In the genomic region with DNA sequence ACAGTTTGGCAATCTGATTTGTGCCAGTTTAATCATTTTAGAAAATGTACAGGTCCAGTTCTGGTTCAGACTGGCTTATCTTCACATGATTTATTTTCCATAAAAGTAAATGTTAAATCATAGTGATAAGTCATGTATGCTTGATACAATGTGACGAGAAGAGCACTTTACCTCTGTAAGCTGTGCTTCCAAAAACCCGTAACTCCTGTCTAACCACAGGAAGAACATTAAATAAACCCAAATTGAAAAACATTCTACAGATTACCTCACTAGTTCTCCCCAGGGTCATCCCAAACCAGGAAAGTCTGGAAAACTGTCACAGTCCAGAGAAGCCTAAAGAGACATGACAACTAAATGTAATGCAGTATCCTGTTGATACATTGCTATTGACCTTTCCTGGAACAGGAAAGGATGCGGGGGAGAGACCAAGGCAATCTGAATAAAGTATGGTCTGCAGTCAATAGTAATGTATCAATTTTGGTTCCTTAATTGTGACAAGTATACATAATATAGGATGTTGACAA, we compare ENCODE assay signal across 1 cellular context.
TF ChIP-seq lines count a peak whose summit lies in the region.

No MANE protein-coding gene starts in this region.

TF ChIP-seq in GM23338, 12 proteins besides CTCF, POLR2A, EP300 and RAD21 (continued from another document):
- TF ChIP-seq EZH2phosphoT487 (IDR thresholded peaks at IDR 0.05; ENCODE audit: unreplicated experiment) (no peak), EZH2 (IDR thresholded peaks at IDR 0.05; ENCODE audit: low read depth, unreplicated experiment) (no peak), ZNF331 (CRISPR knock-in tag; IDR thresholded peaks at IDR 0.05; ENCODE audit: low read depth) (no peak), ZNF114 (CRISPR knock-in tag; IDR thresholded peaks at IDR 0.05) (no peak), CREB1 (CRISPR knock-in tag; IDR thresholded peaks at IDR 0.05; ENCODE audit: low read depth) (no peak), JUNB (IDR thresholded peaks at IDR 0.05; ENCODE audit: unreplicated experiment) (no peak), POLR2AphosphoS5 (IDR thresholded peaks at IDR 0.05; ENCODE audit: low read depth) (no peak)
- TF ChIP-seq, protein P1, sequence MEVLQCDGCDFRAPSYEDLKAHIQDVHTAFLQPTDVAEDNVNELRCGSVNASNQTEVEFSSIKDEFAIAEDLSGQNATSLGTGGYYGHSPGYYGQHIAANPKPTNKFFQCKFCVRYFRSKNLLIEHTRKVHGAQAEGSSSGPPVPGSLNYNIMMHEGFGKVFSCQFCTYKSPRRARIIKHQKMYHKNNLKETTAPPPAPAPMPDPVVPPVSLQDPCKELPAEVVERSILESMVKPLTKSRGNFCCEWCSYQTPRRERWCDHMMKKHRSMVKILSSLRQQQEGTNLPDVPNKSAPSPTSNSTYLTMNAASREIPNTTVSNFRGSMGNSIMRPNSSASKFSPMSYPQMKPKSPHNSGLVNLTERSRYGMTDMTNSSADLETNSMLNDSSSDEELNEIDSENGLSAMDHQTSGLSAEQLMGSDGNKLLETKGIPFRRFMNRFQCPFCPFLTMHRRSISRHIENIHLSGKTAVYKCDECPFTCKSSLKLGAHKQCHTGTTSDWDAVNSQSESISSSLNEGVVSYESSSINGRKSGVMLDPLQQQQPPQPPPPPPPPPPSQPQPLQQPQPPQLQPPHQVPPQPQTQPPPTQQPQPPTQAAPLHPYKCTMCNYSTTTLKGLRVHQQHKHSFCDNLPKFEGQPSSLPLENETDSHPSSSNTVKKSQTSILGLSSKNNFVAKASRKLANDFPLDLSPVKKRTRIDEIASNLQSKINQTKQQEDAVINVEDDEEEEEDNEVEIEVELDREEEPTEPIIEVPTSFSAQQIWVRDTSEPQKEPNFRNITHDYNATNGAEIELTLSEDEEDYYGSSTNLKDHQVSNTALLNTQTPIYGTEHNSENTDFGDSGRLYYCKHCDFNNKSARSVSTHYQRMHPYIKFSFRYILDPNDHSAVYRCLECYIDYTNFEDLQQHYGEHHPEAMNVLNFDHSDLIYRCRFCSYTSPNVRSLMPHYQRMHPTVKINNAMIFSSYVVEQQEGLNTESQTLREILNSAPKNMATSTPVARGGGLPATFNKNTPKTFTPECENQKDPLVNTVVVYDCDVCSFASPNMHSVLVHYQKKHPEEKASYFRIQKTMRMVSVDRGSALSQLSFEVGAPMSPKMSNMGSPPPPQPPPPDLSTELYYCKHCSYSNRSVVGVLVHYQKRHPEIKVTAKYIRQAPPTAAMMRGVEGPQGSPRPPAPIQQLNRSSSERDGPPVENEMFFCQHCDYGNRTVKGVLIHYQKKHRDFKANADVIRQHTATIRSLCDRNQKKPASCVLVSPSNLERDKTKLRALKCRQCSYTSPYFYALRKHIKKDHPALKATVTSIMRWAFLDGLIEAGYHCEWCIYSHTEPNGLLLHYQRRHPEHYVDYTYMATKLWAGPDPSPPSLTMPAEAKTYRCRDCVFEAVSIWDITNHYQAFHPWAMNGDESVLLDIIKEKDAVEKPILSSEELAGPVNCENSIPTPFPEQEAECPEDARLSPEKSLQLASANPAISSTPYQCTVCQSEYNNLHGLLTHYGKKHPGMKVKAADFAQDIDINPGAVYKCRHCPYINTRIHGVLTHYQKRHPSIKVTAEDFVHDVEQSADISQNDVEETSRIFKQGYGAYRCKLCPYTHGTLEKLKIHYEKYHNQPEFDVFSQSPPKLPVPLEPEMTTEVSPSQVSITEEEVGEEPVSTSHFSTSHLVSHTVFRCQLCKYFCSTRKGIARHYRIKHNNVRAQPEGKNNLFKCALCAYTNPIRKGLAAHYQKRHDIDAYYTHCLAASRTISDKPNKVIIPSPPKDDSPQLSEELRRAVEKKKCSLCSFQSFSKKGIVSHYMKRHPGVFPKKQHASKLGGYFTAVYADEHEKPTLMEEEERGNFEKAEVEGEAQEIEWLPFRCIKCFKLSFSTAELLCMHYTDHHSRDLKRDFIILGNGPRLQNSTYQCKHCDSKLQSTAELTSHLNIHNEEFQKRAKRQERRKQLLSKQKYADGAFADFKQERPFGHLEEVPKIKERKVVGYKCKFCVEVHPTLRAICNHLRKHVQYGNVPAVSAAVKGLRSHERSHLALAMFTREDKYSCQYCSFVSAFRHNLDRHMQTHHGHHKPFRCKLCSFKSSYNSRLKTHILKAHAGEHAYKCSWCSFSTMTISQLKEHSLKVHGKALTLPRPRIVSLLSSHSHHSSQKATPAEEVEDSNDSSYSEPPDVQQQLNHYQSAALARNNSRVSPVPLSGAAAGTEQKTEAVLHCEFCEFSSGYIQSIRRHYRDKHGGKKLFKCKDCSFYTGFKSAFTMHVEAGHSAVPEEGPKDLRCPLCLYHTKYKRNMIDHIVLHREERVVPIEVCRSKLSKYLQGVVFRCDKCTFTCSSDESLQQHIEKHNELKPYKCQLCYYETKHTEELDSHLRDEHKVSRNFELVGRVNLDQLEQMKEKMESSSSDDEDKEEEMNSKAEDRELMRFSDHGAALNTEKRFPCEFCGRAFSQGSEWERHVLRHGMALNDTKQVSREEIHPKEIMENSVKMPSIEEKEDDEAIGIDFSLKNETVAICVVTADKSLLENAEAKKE (CRISPR knock-in tag; IDR thresholded peaks at IDR 0.05), result no peak
- TF ChIP-seq, protein P2, sequence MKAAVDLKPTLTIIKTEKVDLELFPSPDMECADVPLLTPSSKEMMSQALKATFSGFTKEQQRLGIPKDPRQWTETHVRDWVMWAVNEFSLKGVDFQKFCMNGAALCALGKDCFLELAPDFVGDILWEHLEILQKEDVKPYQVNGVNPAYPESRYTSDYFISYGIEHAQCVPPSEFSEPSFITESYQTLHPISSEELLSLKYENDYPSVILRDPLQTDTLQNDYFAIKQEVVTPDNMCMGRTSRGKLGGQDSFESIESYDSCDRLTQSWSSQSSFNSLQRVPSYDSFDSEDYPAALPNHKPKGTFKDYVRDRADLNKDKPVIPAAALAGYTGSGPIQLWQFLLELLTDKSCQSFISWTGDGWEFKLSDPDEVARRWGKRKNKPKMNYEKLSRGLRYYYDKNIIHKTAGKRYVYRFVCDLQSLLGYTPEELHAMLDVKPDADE (IDR thresholded peaks at IDR 0.05), result no peak
